30 cellular contexts compared by ENCODE assay signal in the genomic region with DNA sequence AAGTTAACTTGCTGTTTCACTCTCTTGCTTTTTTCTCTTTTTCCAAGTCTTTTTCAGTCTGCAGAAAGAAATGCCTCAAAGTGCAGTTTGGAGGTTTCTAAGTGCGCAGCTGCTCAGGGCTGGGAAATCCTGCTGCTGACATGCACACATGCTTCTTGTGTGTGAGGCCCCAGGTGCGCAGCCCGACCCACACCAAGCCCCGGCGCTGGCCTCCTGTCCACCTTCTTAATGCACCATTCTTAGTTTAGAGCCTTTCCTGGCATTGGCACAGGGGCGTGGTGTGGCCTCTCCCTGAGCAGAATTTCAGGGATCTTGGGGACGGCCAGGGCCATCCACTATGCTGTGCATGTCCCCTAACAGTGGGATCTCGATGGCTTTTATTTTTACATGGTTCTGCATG.
"Had no signal": no experiment of that assay in that cellular context is flagged by ENCODE, and none has a peak within 500 bp of the region (broad histone marks: within the 10 kb centered on the region; RNA-seq: fewer than 3 reads in every experiment).

No MANE protein-coding gene starts in this region.

- DNase-seq: activated CD4-positive, alpha-beta memory T cell treated with anti-CD3 and anti-CD28 coated beads, Interleukin-2, amount 10 ng/mL, durations not matched to agents 7 days and 5 days; activated CD4-positive, alpha-beta T cell treated with anti-CD3 and anti-CD28 coated beads for 1 hour; activated CD4-positive, alpha-beta T cell treated with anti-CD3 and anti-CD28 coated beads for 4 hours; activated CD4-positive, alpha-beta T cell treated with anti-CD3 and anti-CD28 coated beads, Interleukin-2, amount 10 ng/mL, durations not matched to agents 7 days and 5 days; activated CD4-positive, alpha-beta T cell treated with anti-CD3 and anti-CD28 coated beads, Interleukin-2, amount 50 U/mL, for 4 hours; activated CD8-positive, alpha-beta memory T cell treated with anti-CD3 and anti-CD28 coated beads, Interleukin-2, amount 50 U/mL, for 48 hours; activated effector memory CD4-positive, alpha-beta T cell treated with Interleukin-2 at 50 U/mL for 16 hours; activated gamma-delta T cell treated with Interleukin-2 at 50 U/mL for 16 hours; activated naive CD4-positive, alpha-beta T cell treated with anti-CD3 and anti-CD28 coated beads for 36 hours; activated naive CD8-positive, alpha-beta T cell treated with anti-CD3 and anti-CD28 coated beads, Interleukin-2, amount 10 ng/mL, durations not matched to agents 7 days and 5 days; activated T-cell treated with anti-CD3 and anti-CD28 coated beads, Interleukin-2, amount 50 U/mL, for 4 hours; amniotic stem cell; anterior cingulate cortex; brain microvascular endothelial cell; dorsolateral prefrontal cortex; effector memory CD4-positive, alpha-beta T cell; endodermal cell; foreskin fibroblast; heart right ventricle; T-helper 1 cell; T-helper 17 cell; T1000 had no signal

- ATAC-seq: activated naive CD4-positive, alpha-beta T cell treated with anti-CD3 and anti-CD28 coated beads, Interleukin-2, amount 50 U/mL, for 72 hours; activated T-cell treated with anti-CD3 and anti-CD28 coated beads, Interleukin-2, amount 50 U/mL, for 4 hours; activated T-helper 17 cell treated with anti-CD3 and anti-CD28 coated beads, Interleukin-2, amount 50 U/mL, for 72 hours; esophagus mucosa; heart right ventricle; T-helper 17 cell had no signal

- H3K9me3 ChIP-seq: heart right ventricle had no signal

- H3K4me1 ChIP-seq: heart right ventricle had no signal

- H3K36me3 ChIP-seq: brain microvascular endothelial cell, heart right ventricle had no signal

- H3K27ac ChIP-seq: brain microvascular endothelial cell, coronary artery, dorsolateral prefrontal cortex, heart right ventricle, hepatocyte had no signal

- H3K4me3 ChIP-seq: coronary artery, dorsolateral prefrontal cortex, heart right ventricle, hepatocyte had no signal

- H3K9me3 Mint-ChIP-seq: activated CD4-positive, alpha-beta T cell treated with anti-CD3 and anti-CD28 coated beads, Interleukin-2, amount 10 ng/mL, durations not matched to agents 7 days and 5 days; activated naive CD4-positive, alpha-beta T cell treated with anti-CD3 and anti-CD28 coated beads for 36 hours; activated naive CD4-positive, alpha-beta T cell treated with anti-CD3 and anti-CD28 coated beads, Interleukin-2, amount 50 U/mL, for 72 hours; activated T-cell treated with anti-CD3 and anti-CD28 coated beads, Interleukin-2, amount 50 U/mL, for 4 hours; activated T-helper 17 cell treated with anti-CD3 and anti-CD28 coated beads, Interleukin-2, amount 50 U/mL, for 72 hours; central memory CD8-positive, alpha-beta T cell; dendritic cell treated with granulocyte-macrophage colony-stimulating factor and Interleukin-4, amounts not matched to agents 40 ng/mL and 50 ng/mL, for 4 days; endodermal cell had no signal

- H3K4me3 Mint-ChIP-seq: activated CD4-positive, alpha-beta memory T cell treated with anti-CD3 and anti-CD28 coated beads, Interleukin-2, amount 10 ng/mL, durations not matched to agents 7 days and 5 days; activated CD4-positive, alpha-beta T cell treated with anti-CD3 and anti-CD28 coated beads, Interleukin-2, amount 10 ng/mL, durations not matched to agents 7 days and 5 days; activated naive CD4-positive, alpha-beta T cell treated with anti-CD3 and anti-CD28 coated beads for 36 hours; activated naive CD8-positive, alpha-beta T cell treated with anti-CD3 and anti-CD28 coated beads, Interleukin-2, amount 10 ng/mL, durations not matched to agents 7 days and 5 days; activated T-cell treated with anti-CD3 and anti-CD28 coated beads, Interleukin-2, amount 50 U/mL, for 4 hours; activated T-helper 17 cell treated with anti-CD3 and anti-CD28 coated beads, Interleukin-2, amount 50 U/mL, for 72 hours; central memory CD8-positive, alpha-beta T cell; dendritic cell treated with granulocyte-macrophage colony-stimulating factor and Interleukin-4, amounts not matched to agents 40 ng/mL and 50 ng/mL, for 4 days; endodermal cell; T-helper 17 cell; T-helper 2 cell treated with Interferon-gamma antibody and Interleukin-4, amounts not matched to agents 5 μg/mL and 100 μg/mL, for 36 hours had no signal

- H2AFZ ChIP-seq: hepatocyte had no signal

- H3K4me2 ChIP-seq: hepatocyte had no signal

- H3K27ac Mint-ChIP-seq: activated CD4-positive, alpha-beta memory T cell treated with anti-CD3 and anti-CD28 coated beads, Interleukin-2, amount 10 ng/mL, durations not matched to agents 7 days and 5 days; activated CD4-positive, alpha-beta T cell treated with anti-CD3 and anti-CD28 coated beads, Interleukin-2, amount 10 ng/mL, durations not matched to agents 7 days and 5 days; activated naive CD4-positive, alpha-beta T cell treated with anti-CD3 and anti-CD28 coated beads for 36 hours; activated naive CD4-positive, alpha-beta T cell treated with anti-CD3 and anti-CD28 coated beads, Interleukin-2, amount 50 U/mL, for 72 hours; activated naive CD8-positive, alpha-beta T cell treated with anti-CD3 and anti-CD28 coated beads, Interleukin-2, amount 10 ng/mL, durations not matched to agents 7 days and 5 days; activated T-helper 17 cell treated with anti-CD3 and anti-CD28 coated beads, Interleukin-2, amount 50 U/mL, for 72 hours; dendritic cell treated with granulocyte-macrophage colony-stimulating factor and Interleukin-4, amounts not matched to agents 40 ng/mL and 50 ng/mL, for 4 days; endodermal cell; T-helper 17 cell; T-helper 2 cell treated with Interferon-gamma antibody and Interleukin-4, amounts not matched to agents 5 μg/mL and 100 μg/mL, for 36 hours had no signal

- H3K27me3 Mint-ChIP-seq: activated CD4-positive, alpha-beta memory T cell treated with anti-CD3 and anti-CD28 coated beads, Interleukin-2, amount 10 ng/mL, durations not matched to agents 7 days and 5 days; activated CD4-positive, alpha-beta T cell treated with anti-CD3 and anti-CD28 coated beads, Interleukin-2, amount 10 ng/mL, durations not matched to agents 7 days and 5 days; activated naive CD8-positive, alpha-beta T cell treated with anti-CD3 and anti-CD28 coated beads, Interleukin-2, amount 10 ng/mL, durations not matched to agents 7 days and 5 days had no signal

- H3K27me3 ChIP-seq: dorsolateral prefrontal cortex had no signal

- H3K4me1 Mint-ChIP-seq: activated CD4-positive, alpha-beta memory T cell treated with anti-CD3 and anti-CD28 coated beads, Interleukin-2, amount 10 ng/mL, durations not matched to agents 7 days and 5 days; activated CD4-positive, alpha-beta T cell treated with anti-CD3 and anti-CD28 coated beads, Interleukin-2, amount 10 ng/mL, durations not matched to agents 7 days and 5 days; activated naive CD8-positive, alpha-beta T cell treated with anti-CD3 and anti-CD28 coated beads, Interleukin-2, amount 10 ng/mL, durations not matched to agents 7 days and 5 days; activated T-helper 17 cell treated with anti-CD3 and anti-CD28 coated beads, Interleukin-2, amount 50 U/mL, for 72 hours; central memory CD8-positive, alpha-beta T cell; endodermal cell; T-helper 17 cell had no signal

- H3K36me3 Mint-ChIP-seq: activated naive CD4-positive, alpha-beta T cell treated with anti-CD3 and anti-CD28 coated beads, Interleukin-2, amount 50 U/mL, for 72 hours; activated naive CD8-positive, alpha-beta T cell treated with anti-CD3 and anti-CD28 coated beads, Interleukin-2, amount 10 ng/mL, durations not matched to agents 7 days and 5 days had no signal
